ENCODE assay signal across 10 cellular contexts in genomic region chr10:31620236-31621151, GRCh38.
A peak's percentile ranks its signal among the peaks of the same experiment; 100 is the strongest.
DNase-seq lines count a peak whose midpoint lies in the region; ATAC-seq and TF ChIP-seq lines count a peak whose summit lies in the region.
"Had no signal": no experiment of that assay in that cellular context is flagged by ENCODE, and none has a peak within 500 bp of the region (broad histone marks: within the 10 kb centered on the region; RNA-seq: fewer than 3 reads in every experiment).

No MANE protein-coding gene starts in this region.

- H3K9me3 ChIP-seq in OCI-LY3 (ENCODE audit: insufficient read depth, low read length) (no peaks in the 10 kb centered on the region; the same call in 1 of the 2 replicates), osteoblast (ENCODE audit: low read depth, low read length) (no peaks in the 10 kb centered on the region)

- TF ChIP-seq CTCF in CD14-positive monocyte (IDR thresholded peaks at IDR 0.05) (peak; percentile 28), OCI-LY3 (IDR thresholded peaks at IDR 0.05; ENCODE audit: low read depth, low read length) (peak; percentile 21; the same call in 1 of the 2 replicates), foreskin keratinocyte (conservative IDR thresholded peaks at IDR 0.05) (peak; percentile 52), osteoblast (IDR thresholded peaks at IDR 0.05; ENCODE audit: extremely low read depth, low read depth, low read length) (peak; percentile 52)

- H3K9ac ChIP-seq in OCI-LY3 (ENCODE audit: low read length) = no peak overlapping the region

- H3K27ac ChIP-seq in OCI-LY3 (ENCODE audit: low read length) (no peak overlapping the region), foreskin keratinocyte (no peak overlapping the region), osteoblast (ENCODE audit: low read depth, low read length) (no peak overlapping the region)
- H3K27ac ChIP-seq: SK-N-MC had no signal

- H3K9me3 Mint-ChIP-seq in CD14-positive monocyte = peaks cover 0 to 5% (median 1%) of the 10 kb centered on the region in 7 donors

- intact Hi-C loops in CD14-positive monocyte (cut with micrococcal nuclease) = no loop called here

- no peaks in the 10 kb centered on the region for H3K27me3 ChIP-seq in OCI-LY3 (ENCODE audit: low read depth, low read length)
- H3K27me3 ChIP-seq in foreskin keratinocyte = no peaks in the 10 kb centered on the region
- H3K27me3 ChIP-seq in osteoblast (ENCODE audit: insufficient read depth, low read length) = no peaks in the 10 kb centered on the region

- DNase-seq in CD14-positive monocyte (ENCODE audit: low spot score) (no peak), foreskin keratinocyte (peak in 1 of 2 donors; percentile 53), osteoblast (ENCODE audit: insufficient read length, low spot score, missing footprints) (peak; percentile 83), NCI-H2081 treated with DMSO at 0.1 percent for 48 hours (lab: John Stamatoyannopoulos, UW) (no peak), DMS153 treated with DMSO at 0.1 percent for 48 hours (lab: John Stamatoyannopoulos, UW; ENCODE audit: unreplicated experiment) (no peak), NCI-H748 treated with DMSO at 0.1 percent for 48 hours (lab: John Stamatoyannopoulos, UW) (no peak)

- H3K4me2 ChIP-seq in OCI-LY3 (ENCODE audit: low read length) (no peak overlapping the region), osteoblast (ENCODE audit: insufficient read depth, low read length) (no peak overlapping the region)

- H3K27ac Mint-ChIP-seq in CD14-positive monocyte = peak overlapping the region in 3 of 7 donors; percentile 3 to 59 (median 7)
- H3K27ac Mint-ChIP-seq: activated naive CD4-positive, alpha-beta T cell treated with anti-CD3 and anti-CD28 coated beads, Interleukin-2, amount 50 U/mL, for 24 hours had no signal

- H3K36me3 ChIP-seq in OCI-LY3 (replicated peaks; ENCODE audit: low read depth, low read length) (no peaks in the 10 kb centered on the region), osteoblast (ENCODE audit: insufficient read depth, low read length) (no peaks in the 10 kb centered on the region)

- H3K79me2 ChIP-seq in OCI-LY3 (ENCODE audit: low read length) = no peaks in the 10 kb centered on the region
- no peaks in the 10 kb centered on the region for H3K79me2 ChIP-seq in osteoblast (ENCODE audit: insufficient read depth, low read length)

- H3K4me3 ChIP-seq in OCI-LY3 (ENCODE audit: low read length) = no peak overlapping the region
- H3K4me3 ChIP-seq in osteoblast (ENCODE audit: insufficient read depth, low read length) = no peak overlapping the region
- H3K4me3 ChIP-seq: SK-N-MC had no signal

- H3K36me3 Mint-ChIP-seq in CD14-positive monocyte = no peaks in the 10 kb centered on the region

- H4K20me1 ChIP-seq in OCI-LY3 (ENCODE audit: insufficient read depth, low read length) = no peaks in the 10 kb centered on the region
- no peaks in the 10 kb centered on the region for H4K20me1 ChIP-seq in osteoblast (ENCODE audit: insufficient read depth, low read length)

- H3K4me3 Mint-ChIP-seq in CD14-positive monocyte = no peak overlapping the region
- H3K4me3 Mint-ChIP-seq: activated naive CD4-positive, alpha-beta T cell treated with anti-CD3 and anti-CD28 coated beads, Interleukin-2, amount 50 U/mL, for 24 hours had no signal

- H3K27me3 Mint-ChIP-seq in CD14-positive monocyte (ENCODE audit: low read depth in 3 of 3) = peaks cover 1 to 6% (median 3%) of the 10 kb centered on the region in 3 donors
- H3K27me3 Mint-ChIP-seq: activated naive CD4-positive, alpha-beta T cell treated with anti-CD3 and anti-CD28 coated beads, Interleukin-2, amount 50 U/mL, for 24 hours had no signal

- peaks cover 52% of the 10 kb centered on the region for H3K4me1 Mint-ChIP-seq in CD14-positive monocyte
- H3K4me1 Mint-ChIP-seq: activated naive CD4-positive, alpha-beta T cell treated with anti-CD3 and anti-CD28 coated beads, Interleukin-2, amount 50 U/mL, for 24 hours had no signal

- no peaks in the 10 kb centered on the region; the same call in 1 of the 2 replicates for H3K4me1 ChIP-seq in OCI-LY3 (ENCODE audit: low read length)
- no peaks in the 10 kb centered on the region for H3K4me1 ChIP-seq in foreskin keratinocyte
- peaks cover 45% of the 10 kb centered on the region for H3K4me1 ChIP-seq in osteoblast (ENCODE audit: insufficient read depth, low read length)

- ATAC-seq in foreskin keratinocyte (peak; percentile 61), esophagus mucosa (no peak)

- H2AFZ ChIP-seq in OCI-LY3 (ENCODE audit: low read depth, low read length) (no peak overlapping the region), osteoblast (ENCODE audit: low read length) (no peak overlapping the region)
